Comparison of ENCODE assay signal across 26 cellular contexts in genomic region chr11:41845066-41845465, GRCh38.
DNase-seq lines count a peak whose midpoint lies in the region; FAIRE-seq and TF ChIP-seq lines count a peak whose summit lies in the region.
"Had no signal": no experiment of that assay in that cellular context is flagged by ENCODE, and none has a peak within 500 bp of the region (broad histone marks: within the 10 kb centered on the region; RNA-seq: fewer than 3 reads in every experiment).

No MANE protein-coding gene starts in this region.

- DNase-seq in BE2C = no peak
- no peak for DNase-seq in H9
- no peak for DNase-seq in H1 (ENCODE audit: low read depth in 1 of 2, low spot score in 2 of 2)
- peak; percentile 23 for DNase-seq in mesendoderm
- no peak for DNase-seq in SK-N-DZ (ENCODE audit: low spot score)
- no peak for DNase-seq in NCI-H1417 treated with DMSO at 0.1 percent for 48 hours (lab: John Stamatoyannopoulos, UW)
- DNase-seq in germinal center (ENCODE audit: low spot score) = no peak
- DNase-seq in stimulated activated CD4-positive, alpha-beta T cell treated with anti-CD3 and anti-CD28 coated beads, Interleukin-2, amount 100 ng/mL, for 24 hours = no peak
- DNase-seq: CD8-positive, alpha-beta memory T cell; DMS 273 treated with DMSO at 0.1 percent for 48 hours; DND-41; MM.1S; NCI-H1694; NCI-H2171 treated with DMSO at 0.1 percent for 48 hours; NCI-H345; NCI-H510A treated with DMSO at 0.1 percent for 48 hours; NCI-H748 treated with DMSO at 0.1 percent for 48 hours; Peyer's patch; SHP77 treated with DMSO at 0.1 percent for 48 hours had no signal

- no peaks in the 10 kb centered on the region for H3K27me3 Mint-ChIP-seq in H9 (ENCODE audit: low read depth)
- H3K27me3 Mint-ChIP-seq: CD8-positive, alpha-beta memory T cell; IgD-negative memory B cell had no signal

- no peaks in the 10 kb centered on the region for H3K23me2 ChIP-seq in H9 (ENCODE audit: insufficient read length, low read depth, low read length, poor library complexity, severe bottlenecking)
- H3K23me2 ChIP-seq in H1 (ENCODE audit: low read depth, low read length) = no peaks in the 10 kb centered on the region; the same call in 1 of the 2 replicates

- TF ChIP-seq CTCF in BE2C (IDR thresholded peaks at IDR 0.05; ENCODE audit: low read depth, low read length) (0 out of 2 replicates have a peak, but pooled peaks have one; percentile 3), H9 (conservative IDR thresholded peaks at IDR 0.05) (peak; percentile 51; the same call in 2 of the 3 replicates), H1 (IDR thresholded peaks at IDR 0.05; ENCODE audit: control extremely low read depth in 1 of 3, insufficient read depth in 1 of 3, low read depth in 1 of 3, low read length in 3 of 3) (peak in 1 of 3 experiments; percentile 10; a peak in 1 of 4 replicates)

- H3K4me1 ChIP-seq in BE2C = peaks cover 3% of the 10 kb centered on the region; the same call in 1 of the 2 replicates
- no peaks in the 10 kb centered on the region for H3K4me1 ChIP-seq in H9 (ENCODE audit: insufficient read depth, low read length)
- no peaks in the 10 kb centered on the region for H3K4me1 ChIP-seq in H1 (replicated peaks in 1 of 4; ENCODE audit: control insufficient read depth in 3 of 4, insufficient read depth in 4 of 4, low read length in 3 of 4)
- no peaks in the 10 kb centered on the region for H3K4me1 ChIP-seq in mesendoderm (ENCODE audit: control insufficient read depth, low read depth, low read length)
- H3K4me1 ChIP-seq: A549, Peyer's patch had no signal

- H3K4ac ChIP-seq in H9 (ENCODE audit: low read depth, low read length) (no peak overlapping the region), H1 (replicated peaks; ENCODE audit: insufficient read length, low read depth, low read length) (no peak overlapping the region), mesendoderm (ENCODE audit: low read depth, low read length) (no peak overlapping the region)

- H3K4me1 Mint-ChIP-seq in H9 = no peaks in the 10 kb centered on the region
- H3K4me1 Mint-ChIP-seq: CD14-positive monocyte; CD8-positive, alpha-beta memory T cell; IgD-negative memory B cell had no signal

- H3K9ac ChIP-seq in H9 (ENCODE audit: extremely low read depth, insufficient read length, low read length) (no peak overlapping the region), H1 (replicated peaks in 1 of 4; ENCODE audit: extremely low read depth in 1 of 4, low read depth in 3 of 4, low read length in 3 of 4) (no peak overlapping the region), mesendoderm (ENCODE audit: low read length) (no peak overlapping the region)
- H3K9ac ChIP-seq: KMS-11 had no signal

- no peaks in the 10 kb centered on the region for H3K79me2 ChIP-seq in H9 (ENCODE audit: insufficient read depth, low read length)
- no peaks in the 10 kb centered on the region for H3K79me2 ChIP-seq in H1 (ENCODE audit: control insufficient read depth in 1 of 2, insufficient read depth in 2 of 2, low read length in 2 of 2)
- no peaks in the 10 kb centered on the region for H3K79me2 ChIP-seq in mesendoderm (ENCODE audit: control insufficient read depth, insufficient read depth, low read length)

- no peak for TF ChIP-seq POLR2A in H1 (IDR thresholded peaks at IDR 0.05; ENCODE audit: control extremely low read depth in 1 of 2, low read depth in 2 of 2, low read length in 2 of 2)

- no peak overlapping the region for H3K18ac ChIP-seq in H9 (ENCODE audit: insufficient read length, low read depth, low read length)
- H3K18ac ChIP-seq in H1 (ENCODE audit: extremely low read depth, low read length) = no peak overlapping the region
- no peak overlapping the region for H3K18ac ChIP-seq in mesendoderm (ENCODE audit: low read length)

- H2BK5ac ChIP-seq in H9 (ENCODE audit: insufficient read length, low read length) (no peak overlapping the region), H1 (ENCODE audit: low read depth, low read length) (no peak overlapping the region), mesendoderm (ENCODE audit: low read length) (no peak overlapping the region)

- peak; percentile 10 to 25; a peak in 2 of 4 replicates for TF ChIP-seq RAD21 in H1 (IDR thresholded peaks at IDR 0.05 in 1 of 2, conservative IDR thresholded peaks at IDR 0.05 in 1 of 2; ENCODE audit: low read depth in 2 of 2, low read length in 2 of 2)

- H3K4me3 ChIP-seq in BE2C (ENCODE audit: low read depth, low read length) (no peak overlapping the region), H1 (ENCODE audit: extremely low read depth in 1 of 4, insufficient read depth in 2 of 4, low read depth in 3 of 4, low read length in 4 of 4) (no peak overlapping the region), mesendoderm (ENCODE audit: low read length) (no peak overlapping the region)
- H3K4me3 ChIP-seq: A549, Peyer's patch, SK-N-MC had no signal

- no peaks in the 10 kb centered on the region for H3K27me3 ChIP-seq in BE2C
- H3K27me3 ChIP-seq in H9 (ENCODE audit: insufficient read depth, low read length) = no peaks in the 10 kb centered on the region
- no peaks in the 10 kb centered on the region for H3K27me3 ChIP-seq in H1 (replicated peaks in 1 of 4; ENCODE audit: control insufficient read depth in 3 of 4, extremely low read depth in 1 of 4, insufficient read depth in 3 of 4, low read length in 3 of 4)
- H3K27me3 ChIP-seq in mesendoderm (ENCODE audit: insufficient read depth, low read length, poor library complexity) = no peaks in the 10 kb centered on the region
- H3K27me3 ChIP-seq: Peyer's patch had no signal

- H3K27ac ChIP-seq in H9 (ENCODE audit: insufficient read length, low read depth, low read length) = no peak overlapping the region
- no peak overlapping the region for H3K27ac ChIP-seq in H1 (ENCODE audit: low read depth, low read length)
- no peak overlapping the region for H3K27ac ChIP-seq in mesendoderm (ENCODE audit: low read depth, low read length)
- H3K27ac ChIP-seq: A549, KMS-11, Peyer's patch, SK-N-MC had no signal

- no peaks in the 10 kb centered on the region for H3K9me3 ChIP-seq in BE2C
- peaks cover 7% of the 10 kb centered on the region for H3K9me3 ChIP-seq in H9 (ENCODE audit: control insufficient read depth, low read depth, low read length)
- peaks cover 6 to 10% of the 10 kb centered on the region in 2 experiments for H3K9me3 ChIP-seq in H1 (ENCODE audit: insufficient read depth in 2 of 2, low read depth in 1 of 2, low read length in 1 of 2)

- no peak overlapping the region for H3K4me2 ChIP-seq in H9 (ENCODE audit: insufficient read depth, insufficient read length, low read length)
- H3K4me2 ChIP-seq in H1 (ENCODE audit: insufficient read depth in 1 of 2, low read depth in 2 of 2, low read length in 2 of 2) = no peak overlapping the region
- H3K4me2 ChIP-seq in mesendoderm (ENCODE audit: low read length) = no peak overlapping the region
- H3K4me2 ChIP-seq: A549, KMS-11 had no signal

- H3K36me3 ChIP-seq in BE2C (no peaks in the 10 kb centered on the region), H1 (ENCODE audit: control insufficient read depth in 2 of 4, insufficient read depth in 4 of 4, low read length in 3 of 4) (no peaks in the 10 kb centered on the region), mesendoderm (ENCODE audit: control insufficient read depth, insufficient read depth, low read length) (no peaks in the 10 kb centered on the region)
- H3K36me3 ChIP-seq: Peyer's patch had no signal

- H4K91ac ChIP-seq in H9 (ENCODE audit: insufficient read length, low read depth, low read length) = no peak overlapping the region
- no peak overlapping the region for H4K91ac ChIP-seq in H1 (replicated peaks; ENCODE audit: insufficient read length, low read length)

- no CpG with 5 or more reads among the region's 3 CpGs for WGBS in H9 (ENCODE audit: extremely low coverage, insufficient read length, low lambda C conversion rate)
- 72% methylated on average over 3 of the region's 3 CpGs; no CpG with 5 or more reads in 1 of the 2 experiments for WGBS in H1 (ENCODE audit: extremely low coverage in 1 of 2, insufficient coverage in 1 of 2, insufficient read length in 1 of 2, insufficient replicate concordance in 2 of 2, low coverage in 1 of 2, low lambda C conversion rate in 2 of 2, missing lambda C conversion rate in 1 of 2), 2 experiments
- no CpG with 5 or more reads among the region's 3 CpGs for WGBS in mesendoderm (ENCODE audit: extremely low coverage, insufficient coverage, low lambda C conversion rate)

- H2BK120ac ChIP-seq in H9 (ENCODE audit: low read depth, low read length, poor library complexity, severe bottlenecking) (no peak overlapping the region), H1 (replicated peaks; ENCODE audit: low read depth, low read length) (no peak overlapping the region), mesendoderm (ENCODE audit: low read depth, low read length) (no peak overlapping the region)

- H3K23ac ChIP-seq in H9 (ENCODE audit: insufficient read length, low read depth, low read length) (no peak overlapping the region), H1 (ENCODE audit: insufficient read length) (no peak overlapping the region), mesendoderm (ENCODE audit: low read length) (no peak overlapping the region)

- H3K79me1 ChIP-seq in H9 (ENCODE audit: insufficient read depth, low read depth, low read length, poor library complexity, severe bottlenecking) (no peaks in the 10 kb centered on the region), H1 (ENCODE audit: low read depth, low read length) (no peaks in the 10 kb centered on the region), mesendoderm (ENCODE audit: low read length) (no peaks in the 10 kb centered on the region)

- no peak overlapping the region for H4K8ac ChIP-seq in H9 (replicated peaks; ENCODE audit: insufficient read length, low read depth, low read length)
- no peak overlapping the region for H4K8ac ChIP-seq in H1 (ENCODE audit: extremely low read depth, insufficient read depth, low read length)
- H4K8ac ChIP-seq in mesendoderm (ENCODE audit: low read depth, low read length) = no peak overlapping the region

- H3K56ac ChIP-seq in H9 (ENCODE audit: insufficient read length, low read depth, low read length) (no peak overlapping the region), H1 (replicated peaks; ENCODE audit: insufficient read length, low read depth, low read length) (no peak overlapping the region), mesendoderm (ENCODE audit: low read length) (no peak overlapping the region)

- CTCF ChIA-PET in H1 (lab: Charles Lee; ENCODE audit: partially characterized antibody) = interaction anchor here (1.0 to 1.5 kb wide), 3 partner anchors 9 to 117 kb away, joined by 4 to 5 read pairs (median 4); no protein-coding TSS in a partner anchor

- H2BK15ac ChIP-seq in H9 (ENCODE audit: low read depth, low read length) (no peak overlapping the region), H1 (ENCODE audit: low read length) (no peak overlapping the region), mesendoderm (replicated peaks; ENCODE audit: low read depth) (no peak overlapping the region)

- no peak for FAIRE-seq in H1 (lab: Jason Lieb, UNC)
- FAIRE-seq: A549, GM12892, H54 had no signal

- no peak overlapping the region for H2AFZ ChIP-seq in H9 (ENCODE audit: low read length)
- H2AFZ ChIP-seq in H1 (ENCODE audit: low read length) = no peak overlapping the region

- no peak overlapping the region for H3T11ph ChIP-seq in H9 (ENCODE audit: low read length)

- no peak overlapping the region for H2BK20ac ChIP-seq in H9 (ENCODE audit: low read depth, low read length, poor library complexity, severe bottlenecking)
- H2BK20ac ChIP-seq in H1 (ENCODE audit: low read length) = no peak overlapping the region

- H4K5ac ChIP-seq in H9 (ENCODE audit: insufficient read length, low read depth, low read length) (no peak overlapping the region), H1 (ENCODE audit: insufficient read length, low read depth, low read length) (no peak overlapping the region), mesendoderm (ENCODE audit: low read length) (no peak overlapping the region)

- no peak for TF ChIP-seq EP300 in H1 (IDR thresholded peaks at IDR 0.05; ENCODE audit: borderline replicate concordance in 1 of 2, low read depth in 2 of 2, low read length in 2 of 2)

- H2AK5ac ChIP-seq in H9 (ENCODE audit: insufficient read length, low read length) = no peak overlapping the region
- no peak overlapping the region for H2AK5ac ChIP-seq in H1 (ENCODE audit: low read depth, low read length)
- no peak overlapping the region for H2AK5ac ChIP-seq in mesendoderm (ENCODE audit: low read length)

- H4K20me1 ChIP-seq in H9 (ENCODE audit: control insufficient read depth, insufficient read depth, insufficient read length) (no peaks in the 10 kb centered on the region), H1 (replicated peaks in 1 of 2; ENCODE audit: control insufficient read depth in 1 of 2, insufficient read depth in 2 of 2, low read length in 2 of 2) (no peaks in the 10 kb centered on the region)

- H3K9me3 Mint-ChIP-seq in H9 = peaks cover 18 to 21% of the 10 kb centered on the region in 2 experiments

- no peak overlapping the region for H3K4me3 Mint-ChIP-seq in H9
- H3K4me3 Mint-ChIP-seq: CD14-positive monocyte; CD8-positive, alpha-beta memory T cell; IgD-negative memory B cell had no signal

- H3K36me3 Mint-ChIP-seq in H9 (ENCODE audit: insufficient read depth in 1 of 3, low read depth in 3 of 3) = peaks cover 9 to 21% (median 12%) of the 10 kb centered on the region in 3 experiments
- H3K36me3 Mint-ChIP-seq: CD14-positive monocyte, IgD-negative memory B cell had no signal

- H3K27ac Mint-ChIP-seq in H9 = no peak overlapping the region
- H3K27ac Mint-ChIP-seq: CD14-positive monocyte; CD8-positive, alpha-beta memory T cell; IgD-negative memory B cell had no signal

- POLR2A ChIA-PET in H1 (lab: Charles Lee; ENCODE audit: partially characterized antibody) = no interaction called here

- H2BK12ac ChIP-seq in H9 (ENCODE audit: insufficient read length, low read depth, low read length) (no peak overlapping the region), H1 (ENCODE audit: low read depth, low read length) (no peak overlapping the region)

- H3K14ac ChIP-seq in H9 (ENCODE audit: insufficient read depth, low read length) (no peak overlapping the region), H1 (ENCODE audit: insufficient read length) (no peak overlapping the region)
